28 cellular contexts compared by ENCODE assay signal in genomic region chr2:162646739-162647138, GRCh38.
"Had no signal": no experiment of that assay in that cellular context is flagged by ENCODE, and none has a peak within 500 bp of the region (broad histone marks: within the 10 kb centered on the region; RNA-seq: fewer than 3 reads in every experiment).

No MANE protein-coding gene starts in this region.

- H3K4me1 Mint-ChIP-seq: endodermal cell, mesothelial cell of epicardium had no signal

- H3K9me3 ChIP-seq: colonic mucosa, esophagus squamous epithelium, gastrocnemius medialis, lower lobe of right lung, mucosa of descending colon had no signal

- H3K36me3 ChIP-seq: colonic mucosa, esophagus squamous epithelium, gastrocnemius medialis, heart right ventricle, lower lobe of right lung had no signal

- H3K4me3 Mint-ChIP-seq: dendritic cell treated with granulocyte-macrophage colony-stimulating factor and Interleukin-4, amounts not matched to agents 40 ng/mL and 50 ng/mL, for 4 days; effector memory CD8-positive, alpha-beta T cell; endodermal cell; mesothelial cell of epicardium had no signal

- ATAC-seq: effector memory CD8-positive, alpha-beta T cell; esophagus mucosa; gastrocnemius medialis; heart right ventricle; left cardiac atrium; left lobe of liver; left ventricle myocardium superior; lower lobe of right lung; mucosa of descending colon had no signal

- H3K27me3 ChIP-seq: colonic mucosa, esophagus squamous epithelium, gastrocnemius medialis, heart right ventricle had no signal

- H3K4me1 ChIP-seq: colonic mucosa, esophagus squamous epithelium, gastrocnemius medialis, heart right ventricle, lower lobe of right lung had no signal

- H3K4me3 ChIP-seq: colonic mucosa, esophagus squamous epithelium, gastrocnemius medialis, heart right ventricle, lower lobe of right lung, mucosa of descending colon had no signal

- H3K9me3 Mint-ChIP-seq: dendritic cell treated with granulocyte-macrophage colony-stimulating factor and Interleukin-4, amounts not matched to agents 40 ng/mL and 50 ng/mL, for 4 days; effector memory CD8-positive, alpha-beta T cell; endodermal cell had no signal

- FAIRE-seq: endometrium, islet of Langerhans, keratinocyte had no signal

- H3K27ac Mint-ChIP-seq: dendritic cell treated with granulocyte-macrophage colony-stimulating factor and Interleukin-4, amounts not matched to agents 40 ng/mL and 50 ng/mL, for 4 days; effector memory CD8-positive, alpha-beta T cell; endodermal cell; mesothelial cell of epicardium had no signal

- H3K27me3 Mint-ChIP-seq: dendritic cell treated with granulocyte-macrophage colony-stimulating factor and Interleukin-4, amounts not matched to agents 40 ng/mL and 50 ng/mL, for 4 days; effector memory CD8-positive, alpha-beta T cell had no signal

- H3K27ac ChIP-seq: colonic mucosa, epithelial cell of prostate, esophagus squamous epithelium, gastrocnemius medialis, heart right ventricle, lower lobe of right lung had no signal

- DNase-seq: cerebellar nuclear complex; colonic mucosa; cortex of kidney; effector CD8-positive, alpha-beta T cell; effector memory CD8-positive, alpha-beta T cell; endodermal cell; erythroblast; esophagus squamous epithelium; foreskin fibroblast; foreskin melanocyte; gastrocnemius medialis; glutamatergic neuron; head of caudate nucleus; heart right ventricle; hippocampal formation; left cardiac atrium; left ventricle myocardium superior; lower lobe of right lung; mesenchymal stem cell; mucosa of descending colon had no signal

- H3K36me3 Mint-ChIP-seq: mesothelial cell of epicardium had no signal
